In genomic region chr2:169046440-169047151, GRCh38 we compare ENCODE assay signal across 17 cellular contexts. TPM values are rescaled to one million over a fixed set of nuclear protein-coding genes. Genes with fewer than 3 reads are reported as not detected.
DNase-seq lines count a peak whose midpoint lies in the region; ATAC-seq and TF ChIP-seq lines count a peak whose summit lies in the region.
"Had no signal": no experiment of that assay in that cellular context is flagged by ENCODE, and none has a peak within 500 bp of the region (broad histone marks: within the 10 kb centered on the region; RNA-seq: fewer than 3 reads in every experiment).

No MANE protein-coding gene starts in this region.

- H3K27me3 ChIP-seq in breast epithelium: no peaks in the 10 kb centered on the region
- H3K27me3 ChIP-seq in colonic mucosa: no peaks in the 10 kb centered on the region

- H3K4me1 ChIP-seq in breast epithelium: no peaks in the 10 kb centered on the region
- no peaks in the 10 kb centered on the region for H3K4me1 ChIP-seq in colonic mucosa

- H3K36me3 Mint-ChIP-seq in MCF 10A (ENCODE audit: insufficient read depth, unreplicated experiment): no peaks in the 10 kb centered on the region

- ATAC-seq in left colon (peak; percentile 98), HG03521 (IDR thresholded peaks at IDR 0.05; ENCODE audit: unreplicated experiment) (no peak)

- H3K4me3 ChIP-seq in breast epithelium (no peak overlapping the region), colonic mucosa (no peak overlapping the region)

- H3K9me3 Mint-ChIP-seq in MCF 10A (ENCODE audit: unreplicated experiment): peaks cover 31% of the 10 kb centered on the region

- no peak for TF ChIP-seq CTCF in MCF 10A (IDR thresholded peaks at IDR 0.05; ENCODE audit: unreplicated experiment)
- no peak for TF ChIP-seq CTCF in breast epithelium (IDR thresholded peaks at IDR 0.05)
- TF ChIP-seq CTCF in colonic mucosa (IDR thresholded peaks at IDR 0.05): no peak

- CTCF ChIA-PET in MCF 10A (lab: Yijun Ruan, JAX): interaction anchor here (0.6 to 0.7 kb wide), 3 partner anchors 43 to 126 kb away, joined by 3 to 7 read pairs (median 3); no protein-coding TSS in a partner anchor

- POLR2A ChIA-PET in MCF 10A (lab: Yijun Ruan, JAX): interaction anchor here (0.6 kb wide), 1 partner anchor 83 kb away, joined by 3 read pairs; no protein-coding TSS in a partner anchor

- H3K9ac ChIP-seq in colonic mucosa (ENCODE audit: low read depth in 2 of 2, low read length in 2 of 2): no peak overlapping the region

- no peaks in the 10 kb centered on the region for H3K27me3 Mint-ChIP-seq in MCF 10A (ENCODE audit: insufficient read depth, unreplicated experiment)

- H3K27ac Mint-ChIP-seq in MCF 10A (ENCODE audit: low read depth, unreplicated experiment): peak overlapping the region; percentile 1
- H3K27ac Mint-ChIP-seq: H9 had no signal

- peaks cover 41% of the 10 kb centered on the region for H3K4me1 Mint-ChIP-seq in MCF 10A (ENCODE audit: insufficient read depth, unreplicated experiment)
- H3K4me1 Mint-ChIP-seq: H9 had no signal

- H3K36me3 ChIP-seq in breast epithelium (no peaks in the 10 kb centered on the region), colonic mucosa (no peaks in the 10 kb centered on the region)

- H3K27ac ChIP-seq in breast epithelium (no peak overlapping the region), colonic mucosa (no peak overlapping the region)
- H3K27ac ChIP-seq: 22Rv1 had no signal

- no peak overlapping the region for H3K4me3 Mint-ChIP-seq in MCF 10A (ENCODE audit: unreplicated experiment)
- H3K4me3 Mint-ChIP-seq: H9 had no signal

- no peak for TF ChIP-seq POLR2A in breast epithelium (IDR thresholded peaks at IDR 0.05)

- H3K9me3 ChIP-seq in breast epithelium (peaks cover 4 to 11% of the 10 kb centered on the region in 2 donors), colonic mucosa (no peaks in the 10 kb centered on the region)

- intact Hi-C loops in MCF 10A (cut with micrococcal nuclease) (no loop called here), breast epithelium (cut with DNase I; ENCODE audit: low total_unique reads) (no loop called here), colonic mucosa (cut with DNase I) (no loop called here), left colon (cut with DNase I, micrococcal nuclease) (no loop called here)

- DNase-seq in MCF 10A (ENCODE audit: unreplicated experiment) (peak; percentile 42), breast epithelium (ENCODE audit: low spot score in 2 of 2) (no peak), colonic mucosa (peak; percentile 86), left colon (peak; percentile 76 to 84), inferior parietal cortex (ENCODE audit: extremely low spot score) (no peak), hepatic stellate cell (ENCODE audit: low spot score) (no peak), DMS153 treated with DMSO at 0.1 percent for 48 hours (lab: John Stamatoyannopoulos, UW; ENCODE audit: unreplicated experiment) (no peak)
- DNase-seq: C1 segment of cervical spinal cord, GDM1, H9, NCI-H1436, NCI-H2081 treated with DMSO at 0.1 percent for 48 hours, NCI-H2227 treated with DMSO at 0.1 percent for 48 hours, NCI-H526, SHP77 treated with DMSO at 0.1 percent for 48 hours had no signal

- BruUV-seq in MCF 10A (replicated peaks; lab: Mats Ljungman, UMichigan): no TSS peak

RNA-seq across cellular contexts. Expression of gene ABCB11, which starts 15.5 kb away (rescaled TPM):
- total RNA-seq in MCF 10A (2022): 0.05 TPM in 1 of 2 replicates, not detected in the other
- 10 to 100 TPM in 1 of 3 donors, under 1 TPM in 2; under 0.01 to 18.4 (median 0.66) TPM for total RNA-seq in breast epithelium
- total RNA-seq in colonic mucosa: 1 to 10 TPM in 1 of 2 donors, under 1 TPM in 1; 0.74 to 1.1 TPM
- total RNA-seq in left colon: 1 to 10 TPM; 4.1 TPM
- total RNA-seq: H9 had no signal

RNA-seq across cellular contexts. Expression of gene DHRS9, which starts 22.8 kb away (rescaled TPM):
- 0.21 TPM in 1 of 2 replicates, not detected in the other for total RNA-seq in MCF 10A (2022)
- total RNA-seq in breast epithelium: 1 to 10 TPM in 2 of 3 donors, under 1 TPM in 1; 0.73 to 7.8 (median 3.3) TPM
- 100 to 1,000 TPM; 102 to 144 TPM for total RNA-seq in colonic mucosa
- total RNA-seq in left colon: 100 to 1,000 TPM; 202 to 206 TPM
- total RNA-seq: H9 had no signal

Comparison
In these comparisons a context has a peak if more than half of its experiments do, and no peak if none do; other contexts are left out.
1. DNase-seq: peak in MCF 10A (single experiment), colonic mucosa (single experiment) and left colon (2 of 2); none in breast epithelium (0 of 2), inferior parietal cortex (single experiment), hepatic stellate cell (single experiment) and DMS153 treated with DMSO at 0.1 percent for 48 hours (single experiment).
2. RNA of gene DHRS9, which starts 22.8 kb away (total RNA-seq): 202 to 206 TPM in left colon and 102 to 144 TPM in colonic mucosa; 0.73 to 7.8 TPM in breast epithelium and 0.21 TPM in MCF 10A; every median in the first group is over 10 times any median in the second.